ENCODE assay signal across 8 cellular contexts in genomic region chr11:10302294-10302743, GRCh38.
DNase-seq lines count a peak whose midpoint lies in the region; TF ChIP-seq lines count a peak whose summit lies in the region.

No MANE protein-coding gene starts in this region.

- peaks cover 4% of the 10 kb centered on the region; the same call in 1 of the 2 replicates for H4K20me1 ChIP-seq in OCI-LY3 (ENCODE audit: insufficient read depth, low read length)

- no peak overlapping the region for H3K27ac ChIP-seq in OCI-LY3 (ENCODE audit: low read length)

- no peaks in the 10 kb centered on the region for H3K9me3 Mint-ChIP-seq in nephron progenitor cell

- H3K4me3 Mint-ChIP-seq in nephron progenitor cell = peak overlapping the region; percentile 92

- peaks cover 46% of the 10 kb centered on the region for H3K4me1 Mint-ChIP-seq in nephron progenitor cell

- in situ Hi-C loops in GM13977 (cut with MboI; ENCODE audit: low pct_unique_long_range_greater_than_20kb, low sequenced_read_pairs, unreplicated experiment) = loop anchor here (25.0 kb wide), 2 partner anchors 315 to 440 kb away; no protein-coding TSS in a partner anchor

- no peaks in the 10 kb centered on the region for H3K36me3 Mint-ChIP-seq in nephron progenitor cell (ENCODE audit: low read depth)

- TF ChIP-seq CTCF in OCI-LY3 (IDR thresholded peaks at IDR 0.05; ENCODE audit: low read depth, low read length) = no peak
- no peak for TF ChIP-seq CTCF in nephron progenitor cell (IDR thresholded peaks at IDR 0.05)
- TF ChIP-seq CTCF in GM13977 (IDR thresholded peaks at IDR 0.05; ENCODE audit: extremely low read depth, insufficient read depth, missing control alignments) = no peak

- H3K4me3 ChIP-seq in OCI-LY3 (ENCODE audit: low read length) (peak overlapping the region; percentile 78), endocrine pancreas (ENCODE audit: control insufficient read depth, insufficient read depth, low read length) (peak overlapping the region; percentile 81)

- H3K27me3 ChIP-seq in OCI-LY3 (ENCODE audit: low read depth, low read length) (peaks cover 82% of the 10 kb centered on the region), endocrine pancreas (ENCODE audit: control insufficient read depth, insufficient read depth, low read length) (no peaks in the 10 kb centered on the region)

- peak; percentile 44 for DNase-seq in DMS79 (lab: John Stamatoyannopoulos, UW)
- no peak for DNase-seq in nephron progenitor cell
- no peak for DNase-seq in NOMO-1 treated with dmso at 0.1 percent for 144 hours (lab: John Stamatoyannopoulos, UW; ENCODE audit: unreplicated experiment)
- no peak for DNase-seq in iPS-NIHi11 (ENCODE audit: low spot score)
- no peak for DNase-seq in GM13977 (ENCODE audit: low spot score)
- no peak for DNase-seq in NCI-H2081 treated with DMSO at 0.1 percent for 48 hours (lab: John Stamatoyannopoulos, UW)

- peak overlapping the region; percentile 61 for H3K4me2 ChIP-seq in OCI-LY3 (ENCODE audit: low read length)

- H3K9me3 ChIP-seq in OCI-LY3 (ENCODE audit: insufficient read depth, low read length) (no peaks in the 10 kb centered on the region; the same call in 1 of the 2 replicates), endocrine pancreas (ENCODE audit: control insufficient read depth, low read length) (no peaks in the 10 kb centered on the region)

- no peaks in the 10 kb centered on the region for H3K79me2 ChIP-seq in OCI-LY3 (ENCODE audit: low read length)

- H3K36me3 ChIP-seq in OCI-LY3 (replicated peaks; ENCODE audit: low read depth, low read length) (no peaks in the 10 kb centered on the region), endocrine pancreas (ENCODE audit: control insufficient read depth, insufficient read depth, low read length) (no peaks in the 10 kb centered on the region)

- H3K4me1 ChIP-seq in OCI-LY3 (ENCODE audit: low read length) (peaks cover 35% of the 10 kb centered on the region), endocrine pancreas (ENCODE audit: control insufficient read depth, insufficient read depth, low read length) (no peaks in the 10 kb centered on the region)

- H2AFZ ChIP-seq in OCI-LY3 (ENCODE audit: low read depth, low read length) = no peak overlapping the region

- no peak overlapping the region for H3K27ac Mint-ChIP-seq in nephron progenitor cell

- H3K27me3 Mint-ChIP-seq in nephron progenitor cell (ENCODE audit: low read depth, poor library complexity) = peaks cover 87% of the 10 kb centered on the region

- H3K9ac ChIP-seq in OCI-LY3 (ENCODE audit: low read length) (no peak overlapping the region), endocrine pancreas (ENCODE audit: control insufficient read depth, insufficient read depth, low read length) (peak overlapping the region; percentile 88)
